Comparison of ENCODE assay signal across 14 cellular contexts in the genomic region with DNA sequence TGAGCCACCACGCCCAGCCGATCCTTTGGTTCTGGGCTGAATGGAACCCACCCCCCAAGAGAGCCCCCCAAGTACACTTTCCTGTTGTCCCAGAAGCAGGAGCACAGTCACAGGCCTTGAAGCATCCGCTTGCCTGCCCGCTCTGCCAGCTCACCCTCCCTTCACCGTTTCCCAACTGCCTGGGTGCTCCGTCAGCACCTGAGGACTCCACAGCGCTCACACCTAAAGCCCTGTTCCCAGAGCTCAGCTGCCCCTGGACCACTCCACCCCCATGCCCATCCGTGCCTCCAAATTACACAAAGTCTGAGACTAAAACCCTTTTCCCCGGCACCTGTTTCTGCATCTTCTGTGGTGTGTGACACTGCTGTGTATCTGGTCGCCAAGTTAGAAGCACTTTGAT.
"Had no signal": no experiment of that assay in that cellular context is flagged by ENCODE, and none has a peak within 500 bp of the region (broad histone marks: within the 10 kb centered on the region; RNA-seq: fewer than 3 reads in every experiment).

No MANE protein-coding gene starts in this region.

- H3K36me3 Mint-ChIP-seq: activated CD8-positive, alpha-beta memory T cell treated with anti-CD3 and anti-CD28 coated beads, Interleukin-2, amount 10 ng/mL, durations not matched to agents 7 days and 5 days; natural killer cell treated with Interleukin-12 subunit alpha and Interleukin-12 subunit beta and Interleukin-15 and Interleukin-18, amount 100 ng/mL, for 72 hours had no signal

- DNase-seq: activated B cell treated with CpG ODN at 0.5 μM for 24 hours; activated CD4-positive, alpha-beta T cell treated with anti-CD3 and anti-CD28 coated beads, Interleukin-2, amount 50 U/mL, for 1 hour; activated CD8-positive, alpha-beta memory T cell treated with anti-CD3 and anti-CD28 coated beads, Interleukin-2, amount 10 ng/mL, durations not matched to agents 7 days and 5 days; activated naive CD4-positive, alpha-beta T cell; immature natural killer cell; left cardiac atrium; lower lobe of right lung; ovary; retina; stimulated activated CD4-positive, alpha-beta T cell treated with anti-CD3 and anti-CD28 coated beads, Interleukin-15, amount 100 ng/mL, for 24 hours had no signal

- H3K27me3 Mint-ChIP-seq: activated B cell treated with CpG ODN at 0.5 μM for 24 hours; activated CD8-positive, alpha-beta memory T cell treated with anti-CD3 and anti-CD28 coated beads, Interleukin-2, amount 10 ng/mL, durations not matched to agents 7 days and 5 days; dendritic cell treated with granulocyte-macrophage colony-stimulating factor and Interleukin-4, amounts not matched to agents 40 ng/mL and 50 ng/mL, for 4 days; natural killer cell treated with Interleukin-12 subunit alpha and Interleukin-12 subunit beta and Interleukin-15 and Interleukin-18, amount 100 ng/mL, for 72 hours had no signal

- H3K4me3 Mint-ChIP-seq: activated B cell treated with CpG ODN at 0.5 μM for 24 hours; activated CD8-positive, alpha-beta memory T cell treated with anti-CD3 and anti-CD28 coated beads, Interleukin-2, amount 10 ng/mL, durations not matched to agents 7 days and 5 days; dendritic cell treated with granulocyte-macrophage colony-stimulating factor and Interleukin-4, amounts not matched to agents 40 ng/mL and 50 ng/mL, for 4 days; immature natural killer cell; natural killer cell treated with Interleukin-12 subunit alpha and Interleukin-12 subunit beta and Interleukin-15 and Interleukin-18, amount 100 ng/mL, for 72 hours; T-helper 1 cell treated with Interleukin-12 subunit alpha and Interleukin-12 subunit beta and Interleukin-4 antibody, amounts not matched to agents 30 μg/mL and 1 μg/mL, for 36 hours had no signal

- H3K4me1 Mint-ChIP-seq: activated B cell treated with CpG ODN at 0.5 μM for 24 hours; activated CD8-positive, alpha-beta memory T cell treated with anti-CD3 and anti-CD28 coated beads, Interleukin-2, amount 10 ng/mL, durations not matched to agents 7 days and 5 days; immature natural killer cell had no signal

- ATAC-seq: activated CD8-positive, alpha-beta memory T cell treated with anti-CD3 and anti-CD28 coated beads, Interleukin-2, amount 10 ng/mL, durations not matched to agents 7 days and 5 days; left cardiac atrium; lower lobe of right lung; natural killer cell treated with Interleukin-12 subunit alpha and Interleukin-12 subunit beta and Interleukin-15 and Interleukin-18, amount 100 ng/mL, for 72 hours had no signal

- H3K27ac Mint-ChIP-seq: activated B cell treated with CpG ODN at 0.5 μM for 24 hours; activated CD8-positive, alpha-beta memory T cell treated with anti-CD3 and anti-CD28 coated beads, Interleukin-2, amount 10 ng/mL, durations not matched to agents 7 days and 5 days; dendritic cell treated with granulocyte-macrophage colony-stimulating factor and Interleukin-4, amounts not matched to agents 40 ng/mL and 50 ng/mL, for 4 days; natural killer cell treated with Interleukin-12 subunit alpha and Interleukin-12 subunit beta and Interleukin-15 and Interleukin-18, amount 100 ng/mL, for 72 hours; T-helper 1 cell treated with Interleukin-12 subunit alpha and Interleukin-12 subunit beta and Interleukin-4 antibody, amounts not matched to agents 30 μg/mL and 1 μg/mL, for 36 hours had no signal

- H3K9me3 Mint-ChIP-seq: activated B cell treated with CpG ODN at 0.5 μM for 24 hours; dendritic cell treated with granulocyte-macrophage colony-stimulating factor and Interleukin-4, amounts not matched to agents 40 ng/mL and 50 ng/mL, for 4 days; immature natural killer cell; natural killer cell treated with Interleukin-12 subunit alpha and Interleukin-12 subunit beta and Interleukin-15 and Interleukin-18, amount 100 ng/mL, for 72 hours; T-helper 1 cell treated with Interleukin-12 subunit alpha and Interleukin-12 subunit beta and Interleukin-4 antibody, amounts not matched to agents 30 μg/mL and 1 μg/mL, for 36 hours had no signal

- FAIRE-seq: urothelium cell line had no signal
